In genomic region chr15:23467110-23467600, GRCh38 we compare ENCODE assay signal across 9 cellular contexts. TPM values are rescaled to one million over a fixed set of nuclear protein-coding genes. Genes with fewer than 3 reads are reported as not detected.
DNase-seq lines count a peak whose midpoint lies in the region; ATAC-seq and TF ChIP-seq lines count a peak whose summit lies in the region.
"Had no signal": no experiment of that assay in that cellular context is flagged by ENCODE, and none has a peak within 500 bp of the region (broad histone marks: within the 10 kb centered on the region; RNA-seq: fewer than 3 reads in every experiment).

No MANE protein-coding gene starts in this region.

- H3K9me3 Mint-ChIP-seq in nephron progenitor cell, result peaks cover 45% of the 10 kb centered on the region

- no peak for ATAC-seq in HG02981 (IDR thresholded peaks at IDR 0.05; ENCODE audit: unreplicated experiment)

- H3K9me3 ChIP-seq in colonic mucosa, result no peaks in the 10 kb centered on the region

- peaks cover 3% of the 10 kb centered on the region for H3K4me1 Mint-ChIP-seq in nephron progenitor cell

- no peak overlapping the region for H3K27ac Mint-ChIP-seq in nephron progenitor cell

- H3K4me3 Mint-ChIP-seq in nephron progenitor cell, result no peak overlapping the region

- no peaks in the 10 kb centered on the region for H3K36me3 Mint-ChIP-seq in nephron progenitor cell (ENCODE audit: low read depth)

- peak; percentile 33 for TF ChIP-seq CTCF in colonic mucosa (IDR thresholded peaks at IDR 0.05)
- TF ChIP-seq CTCF in nephron progenitor cell (IDR thresholded peaks at IDR 0.05), result peak; percentile 40

- H3K9ac ChIP-seq in colonic mucosa (ENCODE audit: low read depth in 2 of 2, low read length in 2 of 2), result no peak overlapping the region

- no peaks in the 10 kb centered on the region for H3K27me3 ChIP-seq in colonic mucosa

- no peak overlapping the region for H3K4me3 ChIP-seq in colonic mucosa
- H3K4me3 ChIP-seq: skin epidermis had no signal

- DNase-seq in DMS 273 (lab: John Stamatoyannopoulos, UW; ENCODE audit: unreplicated experiment) (peak; percentile 50), DMS 273 treated with DMSO at 0.1 percent for 48 hours (lab: John Stamatoyannopoulos, UW) (no peak), NCI-H446 treated with DMSO at 0.1 percent for 48 hours (lab: John Stamatoyannopoulos, UW) (peak; percentile 13), colonic mucosa (no peak), nephron progenitor cell (no peak), putamen (ENCODE audit: low spot score) (no peak)
- no peak for DNase-seq in stimulated activated naive CD4-positive, alpha-beta T cell (lab: John Stamatoyannopoulos, UW)

- no peak overlapping the region for H3K27ac ChIP-seq in colonic mucosa
- H3K27ac ChIP-seq: skin epidermis had no signal

- H3K27me3 Mint-ChIP-seq in nephron progenitor cell (ENCODE audit: low read depth, poor library complexity), result peaks cover 3% of the 10 kb centered on the region

- intact Hi-C loops in colonic mucosa (cut with DNase I), result no loop called here

- H3K4me1 ChIP-seq in colonic mucosa, result no peaks in the 10 kb centered on the region

- no peaks in the 10 kb centered on the region for H3K36me3 ChIP-seq in colonic mucosa

RNA-seq across cellular contexts. Expression of gene GOLGA6L2, which starts 20.1 kb away (rescaled TPM):
- total RNA-seq in colonic mucosa, result not detected

Comparison
In these comparisons a context has a peak if more than half of its experiments do, and no peak if none do; other contexts are left out.
1. DNase-seq: peak in DMS 273 (single experiment) and NCI-H446 treated with DMSO at 0.1 percent for 48 hours (single experiment); none in DMS 273 treated with DMSO at 0.1 percent for 48 hours (single experiment), colonic mucosa (single experiment), nephron progenitor cell (single experiment), putamen (single experiment) and stimulated activated naive CD4-positive, alpha-beta T cell (0 of 6).